Comparison of ENCODE assay signal across 1 cellular context in genomic region chr15:65530318-65531111, GRCh38.
A peak's percentile ranks its signal among the peaks of the same experiment; 100 is the strongest.
TF ChIP-seq lines count a peak whose summit lies in the region.

Gene HACD3 (plus strand): TSS chr15:65530463. CDS start chr15:65530632, 169 bp downstream.

TF ChIP-seq in K562, 482 proteins besides CTCF, POLR2A, EP300 and RAD21 (continued from another document and continues in another):
- TF ChIP-seq ZNF583 (CRISPR knock-in tag; IDR thresholded peaks at IDR 0.05) (0 out of 2 replicates have a peak, but pooled peaks have one; percentile 40), CHD2 (IDR thresholded peaks at IDR 0.05; ENCODE audit: low read depth, low read length) (peak; percentile 31), CREBBP (IDR thresholded peaks at IDR 0.05; ENCODE audit: low read depth, low read length) (no peak), SMC3 (conservative IDR thresholded peaks at IDR 0.05; ENCODE audit: insufficient read depth, low read depth, low read length) (no peak), MITF (IDR thresholded peaks at IDR 0.05) (no peak), MXI1 (IDR thresholded peaks at IDR 0.05; ENCODE audit: low read depth, low read length) (no peak), ZNF57 (CRISPR knock-in tag; IDR thresholded peaks at IDR 0.05) (no peak), DLX4 (CRISPR knock-in tag; IDR thresholded peaks at IDR 0.05) (no peak), POLR2G (IDR thresholded peaks at IDR 0.05; ENCODE audit: low read depth, low read length) (peak; percentile 91), MECOM (CRISPR knock-in tag; IDR thresholded peaks at IDR 0.05) (no peak), SAP30 (IDR thresholded peaks at IDR 0.05; ENCODE audit: borderline replicate concordance, insufficient read depth, low read depth, low read length, poor library complexity, severe bottlenecking) (peak; percentile 81), ZBTB7A (IDR thresholded peaks at IDR 0.05; ENCODE audit: borderline replicate concordance, control insufficient read depth, low read depth, low read length) (peak; percentile 21; the same call in 1 of the 2 replicates), SAFB (IDR thresholded peaks at IDR 0.05; ENCODE audit: borderline replicate concordance, low read depth, low read length) (no peak), TCF7 (IDR thresholded peaks at IDR 0.05; ENCODE audit: borderline replicate concordance) (0 out of 2 replicates have a peak, but pooled peaks have one; percentile 7), GATAD2B (IDR thresholded peaks at IDR 0.05; ENCODE audit: borderline replicate concordance) (0 out of 2 replicates have a peak, but pooled peaks have one; percentile 55), TCF7L2 (IDR thresholded peaks at IDR 0.05; ENCODE audit: low read depth, low read length) (no peak), FOXP1 (CRISPR knock-in tag; IDR thresholded peaks at IDR 0.05) (peak; percentile 50; the same call in 1 of the 2 replicates), NCOA6 (IDR thresholded peaks at IDR 0.05) (0 out of 2 replicates have a peak, but pooled peaks have one; percentile 37), SMARCC2 (IDR thresholded peaks at IDR 0.05; ENCODE audit: low read depth) (no peak), CREM (IDR thresholded peaks at IDR 0.05; ENCODE audit: low read depth) (peak; percentile 28; the same call in 1 of the 2 replicates), RREB1 (CRISPR knock-in tag; IDR thresholded peaks at IDR 0.05) (peak; percentile 45; the same call in 1 of the 2 replicates), BRF2 (IDR thresholded peaks at IDR 0.05; ENCODE audit: borderline replicate concordance, insufficient read depth, insufficient read length) (no peak), ARID4B (CRISPR knock-in tag; IDR thresholded peaks at IDR 0.05) (peak; percentile 67; the same call in 1 of the 2 replicates), MAFF (IDR thresholded peaks at IDR 0.05; ENCODE audit: low read length) (no peak), SMAD4 (CRISPR knock-in tag; conservative IDR thresholded peaks at IDR 0.05) (peak; percentile 77; the same call in 1 of the 2 replicates), ZNF197 (CRISPR knock-in tag; IDR thresholded peaks at IDR 0.05; ENCODE audit: low read depth) (no peak), ZFP36 (IDR thresholded peaks at IDR 0.05; ENCODE audit: low read depth, low read length, partially characterized antibody) (peak; percentile 31), CBX3 (IDR thresholded peaks at IDR 0.05; ENCODE audit: borderline replicate concordance in 1 of 2, low read length in 2 of 2) (0 out of 3 replicates have a peak, but pooled peaks of 1 of the 2 experiments have one; percentile 9), ELF2 (CRISPR knock-in tag; IDR thresholded peaks at IDR 0.05) (no peak), DNMT1 (IDR thresholded peaks at IDR 0.05) (no peak), ZZZ3 (IDR thresholded peaks at IDR 0.05) (no peak), CLOCK (CRISPR knock-in tag; IDR thresholded peaks at IDR 0.05; ENCODE audit: borderline replicate concordance) (no peak), STAT5B (CRISPR knock-in tag; IDR thresholded peaks at IDR 0.05) (no peak), PCBP1 (IDR thresholded peaks at IDR 0.05; ENCODE audit: low read depth, low read length, poor library complexity, severe bottlenecking) (no peak), ID3 (CRISPR knock-in tag; IDR thresholded peaks at IDR 0.05) (no peak), ID3 (tag; IDR thresholded peaks at IDR 0.05) (peak; percentile 50; the same call in 1 of the 2 replicates), PATZ1 (CRISPR knock-in tag; IDR thresholded peaks at IDR 0.05; ENCODE audit: borderline replicate concordance) (no peak), CBFA2T3 (IDR thresholded peaks at IDR 0.05) (no peak), ZNF124 (CRISPR knock-in tag; IDR thresholded peaks at IDR 0.05) (0 out of 2 replicates have a peak, but pooled peaks have one; percentile 22), BCL6 (CRISPR knock-in tag; IDR thresholded peaks at IDR 0.05) (no peak), ATF4 (CRISPR knock-in tag; IDR thresholded peaks at IDR 0.05) (peak; percentile 31; the same call in 1 of the 2 replicates)
